In genomic region chr2:132670961-132671781, GRCh38 we compare ENCODE assay signal across 9 cellular contexts. TPM values are rescaled to one million over a fixed set of nuclear protein-coding genes. Genes with fewer than 3 reads are reported as not detected.
DNase-seq lines count a peak whose midpoint lies in the region; ATAC-seq, FAIRE-seq and TF ChIP-seq lines count a peak whose summit lies in the region.
"Had no signal": no experiment of that assay in that cellular context is flagged by ENCODE, and none has a peak within 500 bp of the region (broad histone marks: within the 10 kb centered on the region; RNA-seq: fewer than 3 reads in every experiment).

No MANE protein-coding gene starts in this region.

- peaks cover 8% of the 10 kb centered on the region for H3K4me1 ChIP-seq in ES-I3 (ENCODE audit: insufficient read depth, low read length)
- peaks cover 0 to 35% (median 25%) of the 10 kb centered on the region in 3 donors for H3K4me1 ChIP-seq in gastroesophageal sphincter
- H3K4me1 ChIP-seq in rectal smooth muscle tissue (ENCODE audit: control insufficient read depth, insufficient read depth, low read length), result peaks cover 2% of the 10 kb centered on the region

- 10 to 16% methylated on average over 13 to 25 of the region's 30 CpGs for WGBS in gastroesophageal sphincter (ENCODE audit: low coverage in 1 of 2), 2 donors

- H3K4me3 ChIP-seq in gastroesophageal sphincter (peak overlapping the region in 1 of 2 donors; percentile 56), rectal smooth muscle tissue (ENCODE audit: low read length) (peak overlapping the region; percentile 70)

- peak; percentile 93 for FAIRE-seq in RCC 7860 (lab: Jason Lieb, UNC)

- ATAC-seq in gastroesophageal sphincter (peak; percentile 17), HG03342 (IDR thresholded peaks at IDR 0.05; ENCODE audit: unreplicated experiment) (no peak)

- DNase-seq in RCC 7860 (ENCODE audit: low spot score) (peak; percentile 97), D341Med (ENCODE audit: low spot score) (no peak), activated gamma-delta T cell (lab: John Stamatoyannopoulos, UW) (no peak)
- no peak for DNase-seq in stimulated activated CD4-positive, alpha-beta T cell treated with anti-CD3 and anti-CD28 coated beads, Interleukin-4, amount 100 ng/mL, for 1 hour

- TF ChIP-seq CTCF in gastroesophageal sphincter (IDR thresholded peaks at IDR 0.05), result no peak

- no peak for TF ChIP-seq EP300 in gastroesophageal sphincter (IDR thresholded peaks at IDR 0.05)

- H3K9me3 ChIP-seq in ES-I3 (ENCODE audit: control insufficient read depth, insufficient read depth, low read length) (no peaks in the 10 kb centered on the region), gastroesophageal sphincter (no peaks in the 10 kb centered on the region)

- TF ChIP-seq POLR2A in gastroesophageal sphincter (IDR thresholded peaks at IDR 0.05), result no peak

- peak overlapping the region; percentile 74 for H3K9ac ChIP-seq in ES-I3 (ENCODE audit: low read depth, low read length)
- no peak overlapping the region for H3K9ac ChIP-seq in rectal smooth muscle tissue (ENCODE audit: low read length)

- H3K36me3 ChIP-seq in ES-I3 (ENCODE audit: insufficient read depth, low read length) (0 out of 2 replicates have a peak, but pooled peaks cover 2% of the 10 kb centered on the region), gastroesophageal sphincter (no peaks in the 10 kb centered on the region), rectal smooth muscle tissue (ENCODE audit: control insufficient read depth, insufficient read depth, low read length) (no peaks in the 10 kb centered on the region)

- H3K27ac ChIP-seq in gastroesophageal sphincter (no peak overlapping the region), rectal smooth muscle tissue (ENCODE audit: low read depth, low read length) (no peak overlapping the region)

- H3K27me3 ChIP-seq in gastroesophageal sphincter (peaks cover 57% of the 10 kb centered on the region), rectal smooth muscle tissue (ENCODE audit: control insufficient read depth, insufficient read depth, low read length) (peaks cover 14% of the 10 kb centered on the region)

RNA-seq across cellular contexts. Expression of gene LYPD1, which starts 1.2 kb away (rescaled TPM):
- total RNA-seq in gastroesophageal sphincter, result 1 to 10 TPM in 2 of 4 donors, under 1 TPM in 1, not detected in 1; 0.62 to 4.2 (median 1.1) TPM
- total RNA-seq: activated CD8-positive, alpha-beta memory T cell treated with anti-CD3 and anti-CD28 coated beads for 36 hours had no signal
